Comparison of ENCODE assay signal across 8 cellular contexts in the genomic region with DNA sequence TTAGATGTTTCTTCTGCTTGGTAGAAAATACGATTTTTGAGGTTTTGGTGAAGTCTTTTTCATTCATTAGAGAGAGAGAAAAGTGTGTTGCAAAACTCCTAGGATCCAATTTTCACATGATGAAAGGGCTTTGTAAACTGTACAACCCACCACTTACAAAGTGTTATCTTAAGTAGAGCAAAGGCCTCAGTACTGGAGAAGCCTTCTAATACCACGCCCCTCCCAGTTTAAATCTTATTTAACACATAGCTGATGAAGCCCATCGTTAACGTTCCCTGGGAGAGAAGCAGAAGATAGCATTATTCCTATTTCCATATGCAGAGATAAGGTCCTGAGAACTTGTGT. TPM values are rescaled to one million over a fixed set of nuclear protein-coding genes. Genes with fewer than 3 reads are reported as not detected.
DNase-seq lines count a peak whose midpoint lies in the region; ATAC-seq and TF ChIP-seq lines count a peak whose summit lies in the region.

No MANE protein-coding gene starts in this region.

- H3K4me3 Mint-ChIP-seq in type B pancreatic cell, result peak overlapping the region; percentile 73

- H3K27me3 Mint-ChIP-seq in type B pancreatic cell, result peaks cover 18% of the 10 kb centered on the region

- peaks cover 3% of the 10 kb centered on the region for H3K36me3 Mint-ChIP-seq in type B pancreatic cell

- H3K27me3 ChIP-seq in HL-60 (ENCODE audit: insufficient read depth, poor library complexity, severe bottlenecking) (no peaks in the 10 kb centered on the region), brain microvascular endothelial cell (replicated peaks) (no peaks in the 10 kb centered on the region)

- no peaks in the 10 kb centered on the region for H3K9me3 Mint-ChIP-seq in type B pancreatic cell

- peak overlapping the region; percentile 55 for H3K4me3 ChIP-seq in HL-60 (replicated peaks; ENCODE audit: insufficient read depth, low read length)
- peak overlapping the region; percentile 62 for H3K4me3 ChIP-seq in brain microvascular endothelial cell (ENCODE audit: low read depth, low read length)
- H3K4me3 ChIP-seq in lower leg skin (ENCODE audit: low read depth, poor library complexity, severe bottlenecking), result peak overlapping the region; percentile 58

- TF ChIP-seq CTCF in HL-60 (IDR thresholded peaks at IDR 0.05; ENCODE audit: insufficient read depth, low read length), result no peak
- TF ChIP-seq CTCF in brain microvascular endothelial cell (IDR thresholded peaks at IDR 0.05; ENCODE audit: low read depth, low read length, missing control alignments), result no peak
- no peak for TF ChIP-seq CTCF in lower leg skin (IDR thresholded peaks at IDR 0.05)
- no peak for TF ChIP-seq CTCF in type B pancreatic cell (conservative IDR thresholded peaks at IDR 0.05)

- DNase-seq in HL-60 (ENCODE audit: low read depth in 1 of 2, low spot score in 1 of 2) (no peak), brain microvascular endothelial cell (no peak), lower leg skin (ENCODE audit: low spot score in 2 of 2) (no peak), type B pancreatic cell (ENCODE audit: extremely low spot score, unreplicated experiment) (no peak), AG20443 (ENCODE audit: low spot score) (no peak), pons (ENCODE audit: low spot score) (no peak), posterior cingulate gyrus (no peak)

- no peak for TF ChIP-seq POLR2A in lower leg skin (IDR thresholded peaks at IDR 0.05)

- peak overlapping the region; percentile 31 for H3K27ac Mint-ChIP-seq in type B pancreatic cell

- peak overlapping the region; percentile 63 for H3K27ac ChIP-seq in HL-60 (replicated peaks)
- H3K27ac ChIP-seq in brain microvascular endothelial cell, result peak overlapping the region; percentile 77

- intact Hi-C loops in lower leg skin (cut with DNase I; ENCODE audit: low total_unique reads) (no loop called here), posterior cingulate gyrus (cut with DNase I) (loop anchor here (5.0 kb wide), 1 partner anchor 59 kb away; no protein-coding TSS in a partner anchor)

- ATAC-seq in GM19372 (IDR thresholded peaks at IDR 0.05; ENCODE audit: low read depth, unreplicated experiment), result peak; percentile 20

- H3K36me3 ChIP-seq in brain microvascular endothelial cell (replicated peaks), result no peaks in the 10 kb centered on the region

- WGBS in lower leg skin, 2 donors, result 16% methylated on average over 4 of the region's 4 CpGs

- in situ Hi-C loops in brain microvascular endothelial cell (cut with HindIII; ENCODE audit: low pct_ligation_motif_present, low sequenced_read_pairs), result no loop called here

- H3K4me1 Mint-ChIP-seq in type B pancreatic cell (ENCODE audit: unreplicated experiment), result peaks cover 24% of the 10 kb centered on the region

RNA-seq across cellular contexts. Expression of a gene that starts 0.9 kb away (rescaled TPM):
- total RNA-seq in lower leg skin (10 to 100 TPM; 26.1 to 89.7 (median 34.7) TPM), type B pancreatic cell (ENCODE audit: low replicate concordance) (2.9 and 5.6 TPM in 2 replicates)

RNA-seq across cellular contexts. Expression of a gene that starts 26.8 kb away (rescaled TPM):
- total RNA-seq in lower leg skin, result 10 to 100 TPM; 38.7 to 59.8 (median 55.4) TPM
- total RNA-seq in type B pancreatic cell (ENCODE audit: low replicate concordance), result 73.0 and 142 TPM in 2 replicates
